Comparison of ENCODE assay signal across 23 cellular contexts in genomic region chr15:67747949-67748348, GRCh38.
"Had no signal": no experiment of that assay in that cellular context is flagged by ENCODE, and none has a peak within 500 bp of the region (broad histone marks: within the 10 kb centered on the region; RNA-seq: fewer than 3 reads in every experiment).

No MANE protein-coding gene starts in this region.

- H3K27ac ChIP-seq: left lung, lower lobe of right lung, pancreas, prostate gland, spleen, thoracic aorta, tibial artery, upper lobe of right lung, uterus had no signal

- H3K4me1 ChIP-seq: prostate gland, tibial artery, uterus had no signal

- H3K4me3 ChIP-seq: left lung, lower lobe of right lung, pancreas, prostate gland, spleen, suprapubic skin, thoracic aorta, tibial artery, upper lobe of right lung, uterus had no signal

- H3K9me3 ChIP-seq: left lung, lower lobe of right lung, pancreas, prostate gland, spleen, suprapubic skin, thoracic aorta, tibial artery, upper lobe of right lung, uterus had no signal

- DNase-seq: kidney; left colon; left lung; lower lobe of right lung; mammary epithelial cell; mesenchymal stem cell; naive thymus-derived CD8-positive, alpha-beta T cell; nucleus accumbens; pancreas; posterior cingulate gyrus; retina; right cardiac atrium; small intestine; spleen; stimulated activated CD4-positive, alpha-beta T cell treated with anti-CD3 and anti-CD28 coated beads, Interleukin-4, amount 100 ng/mL, for 24 hours; stimulated activated naive CD4-positive, alpha-beta T cell; tibial artery; trophoblast cell; upper lobe of right lung; uterus had no signal

- FAIRE-seq: kidney, pancreas, small intestine had no signal

- H3K27me3 ChIP-seq: left lung, pancreas, spleen, suprapubic skin, tibial artery, upper lobe of right lung, uterus had no signal

- H3K36me3 ChIP-seq: left lung, pancreas, prostate gland, suprapubic skin, thoracic aorta, upper lobe of right lung, uterus had no signal
